In genomic region chr20:10654630-10655029, GRCh38 we compare ENCODE assay signal across 10 cellular contexts. TPM values are rescaled to one million over a fixed set of nuclear protein-coding genes. Genes with fewer than 3 reads are reported as not detected.
A peak's percentile ranks its signal among the peaks of the same experiment; 100 is the strongest.
DNase-seq lines count a peak whose midpoint lies in the region; ATAC-seq and TF ChIP-seq lines count a peak whose summit lies in the region.
"Had no signal": no experiment of that assay in that cellular context is flagged by ENCODE, and none has a peak within 500 bp of the region (broad histone marks: within the 10 kb centered on the region; RNA-seq: fewer than 3 reads in every experiment).

No MANE protein-coding gene starts in this region.

- H3K36me3 ChIP-seq in prostate gland (peaks cover 4 to 11% of the 10 kb centered on the region in 2 donors), SJCRH30 (peaks cover 2% of the 10 kb centered on the region; the same call in 1 of the 2 replicates)

- CTCF ChIA-PET in activated CD4-positive, alpha-beta T cell treated with anti-CD3 and anti-CD28 coated beads, Interleukin-2, amount 10 ng/mL, durations not matched to agents 7 days and 5 days (lab: Charles Lee): no interaction called here

- POLR2A ChIA-PET in activated CD4-positive, alpha-beta T cell treated with anti-CD3 and anti-CD28 coated beads, Interleukin-2, amount 10 ng/mL, durations not matched to agents 7 days and 5 days (lab: Charles Lee): no interaction called here

- no peak overlapping the region for H3K4me3 Mint-ChIP-seq in activated CD4-positive, alpha-beta T cell treated with anti-CD3 and anti-CD28 coated beads, Interleukin-2, amount 10 ng/mL, durations not matched to agents 7 days and 5 days

- no peak for TF ChIP-seq POLR2A in prostate gland (IDR thresholded peaks at IDR 0.05)

- ATAC-seq in GM18868 (IDR thresholded peaks at IDR 0.05; ENCODE audit: unreplicated experiment) (peak; percentile 91), HG02870 (IDR thresholded peaks at IDR 0.05; ENCODE audit: unreplicated experiment) (peak; percentile 62)

- intact Hi-C loops in prostate gland (cut with DNase I): loop anchor here (5.0 kb wide), 1 partner anchor 57 kb away; no protein-coding TSS in a partner anchor

- no peaks in the 10 kb centered on the region for H3K4me1 Mint-ChIP-seq in activated CD4-positive, alpha-beta T cell treated with anti-CD3 and anti-CD28 coated beads, Interleukin-2, amount 10 ng/mL, durations not matched to agents 7 days and 5 days

- no peaks in the 10 kb centered on the region for H3K9me3 Mint-ChIP-seq in activated CD4-positive, alpha-beta T cell treated with anti-CD3 and anti-CD28 coated beads, Interleukin-2, amount 10 ng/mL, durations not matched to agents 7 days and 5 days

- peaks cover 11% of the 10 kb centered on the region for H3K4me1 ChIP-seq in prostate gland (replicated peaks)
- peaks cover 22% of the 10 kb centered on the region for H3K4me1 ChIP-seq in SJCRH30

- H3K9me3 ChIP-seq in prostate gland: no peaks in the 10 kb centered on the region
- H3K9me3 ChIP-seq in SJCRH30 (replicated peaks): no peaks in the 10 kb centered on the region
- H3K9me3 ChIP-seq: Peyer's patch had no signal

- no peak for TF ChIP-seq CTCF in prostate gland (IDR thresholded peaks at IDR 0.05)

- H3K36me3 Mint-ChIP-seq in activated CD4-positive, alpha-beta T cell treated with anti-CD3 and anti-CD28 coated beads, Interleukin-2, amount 10 ng/mL, durations not matched to agents 7 days and 5 days (ENCODE audit: low read depth): no peaks in the 10 kb centered on the region

- no peak for DNase-seq in caudate nucleus (lab: John Stamatoyannopoulos, UW)
- DNase-seq in prostate gland (ENCODE audit: low spot score): peak; percentile 90
- no peak for DNase-seq in SJCRH30
- no peak for DNase-seq in activated CD4-positive, alpha-beta T cell treated with anti-CD3 and anti-CD28 coated beads, Interleukin-2, amount 10 ng/mL, durations not matched to agents 7 days and 5 days
- DNase-seq in NCI-H1930 (lab: John Stamatoyannopoulos, UW): no peak
- DNase-seq in NCI-H2029 (lab: John Stamatoyannopoulos, UW): no peak
- DNase-seq: anterior cingulate cortex, Peyer's patch had no signal

- H3K27ac ChIP-seq in caudate nucleus (ENCODE audit: low read depth, low read length) (peak overlapping the region; percentile 5), prostate gland (peak overlapping the region; percentile 52 to 67), SJCRH30 (no peak overlapping the region)

- peaks cover 17% of the 10 kb centered on the region for H3K27me3 Mint-ChIP-seq in activated CD4-positive, alpha-beta T cell treated with anti-CD3 and anti-CD28 coated beads, Interleukin-2, amount 10 ng/mL, durations not matched to agents 7 days and 5 days

- no peaks in the 10 kb centered on the region for H3K27me3 ChIP-seq in prostate gland (replicated peaks; ENCODE audit: insufficient read depth)
- no peaks in the 10 kb centered on the region for H3K27me3 ChIP-seq in SJCRH30
- H3K27me3 ChIP-seq: Peyer's patch had no signal

- H3K27ac Mint-ChIP-seq in activated CD4-positive, alpha-beta T cell treated with anti-CD3 and anti-CD28 coated beads, Interleukin-2, amount 10 ng/mL, durations not matched to agents 7 days and 5 days: no peak overlapping the region

- H3K4me3 ChIP-seq in prostate gland: no peak overlapping the region
- no peak overlapping the region for H3K4me3 ChIP-seq in SJCRH30
- H3K4me3 ChIP-seq: Peyer's patch had no signal

- WGBS in prostate gland: 13% methylated on average over 7 of the region's 7 CpGs

RNA-seq across cellular contexts. Expression of gene JAG1, which starts 19.2 kb away (rescaled TPM):
- total RNA-seq in prostate gland: 10 to 100 TPM; 46.5 to 72.3 TPM
- total RNA-seq in SJCRH30 (2014; rRNA removed; shearing (Covaris generic)): 8.8 TPM in 2 replicates
- total RNA-seq in activated CD4-positive, alpha-beta T cell treated with anti-CD3 and anti-CD28 coated beads, Interleukin-2, amount 10 ng/mL, durations not matched to agents 7 days and 5 days: under 1 TPM in 1 of 2 experiments, not detected in 1; 0.15 TPM
